Comparison of ENCODE assay signal across 1 cellular context in genomic region chr7:159031135-159031701, GRCh38.
TF ChIP-seq lines count a peak whose summit lies in the region.

No MANE protein-coding gene starts in this region.

TF ChIP-seq in A549, 52 proteins besides CTCF, POLR2A, EP300 and RAD21 (continued from another document):
- TF ChIP-seq MAX (IDR thresholded peaks at IDR 0.05) (no peak), ESRRA (IDR thresholded peaks at IDR 0.05; ENCODE audit: borderline replicate concordance, low read length) (no peak), HEYL (CRISPR knock-in tag; IDR thresholded peaks at IDR 0.05) (no peak)
TF ChIP-seq in A549: peak in this region for 0.
